19 cellular contexts compared by ENCODE assay signal in genomic region chr10:74969530-74969929, GRCh38.
"Had no signal": no experiment of that assay in that cellular context is flagged by ENCODE, and none has a peak within 500 bp of the region (broad histone marks: within the 10 kb centered on the region; RNA-seq: fewer than 3 reads in every experiment).

No MANE protein-coding gene starts in this region.

- DNase-seq: activated CD4-positive, alpha-beta T cell treated with anti-CD3 and anti-CD28 coated beads, Interleukin-2, amount 50 U/mL, for 1 hour; activated naive CD4-positive, alpha-beta T cell treated with anti-CD3 and anti-CD28 coated beads, Interleukin-2, amount 10 ng/mL, durations not matched to agents 7 days and 5 days; amygdala; body of pancreas; caudate nucleus; effector CD4-positive, alpha-beta T cell; foreskin fibroblast; hippocampal formation; kidney; left lung; mammary epithelial cell; mucosa of descending colon; nephron progenitor cell; occipital lobe; stimulated activated CD4-positive, alpha-beta T cell treated with anti-CD3 and anti-CD28 coated beads, Interleukin-2, amount 100 ng/mL, for 48 hours; stimulated activated naive B cell treated with anti-CD40 and anti-IgM and Interleukin-4, amounts not matched to agents 10 μg/mL and 1 μg/mL and 100 μg/mL, for 72 hours had no signal

- H3K36me3 ChIP-seq: left lung, right atrium auricular region had no signal

- H3K9me3 Mint-ChIP-seq: T-helper 1 cell treated with Interleukin-12 subunit alpha and Interleukin-12 subunit beta and Interleukin-4 antibody, amounts not matched to agents 30 μg/mL and 1 μg/mL, for 36 hours had no signal

- H3K27me3 ChIP-seq: body of pancreas, left lung, right atrium auricular region had no signal

- H3K27ac Mint-ChIP-seq: activated naive CD4-positive, alpha-beta T cell treated with anti-CD3 and anti-CD28 coated beads, Interleukin-2, amount 10 ng/mL, durations not matched to agents 7 days and 5 days; stimulated activated naive B cell treated with anti-CD40 and anti-IgM and Interleukin-4, amounts not matched to agents 10 μg/mL and 1 μg/mL and 100 μg/mL, for 72 hours; T-helper 1 cell treated with Interleukin-12 subunit alpha and Interleukin-12 subunit beta and Interleukin-4 antibody, amounts not matched to agents 30 μg/mL and 1 μg/mL, for 36 hours; type B pancreatic cell had no signal

- H3K9me3 ChIP-seq: body of pancreas, left lung, mucosa of descending colon, right atrium auricular region had no signal

- H3K4me3 Mint-ChIP-seq: activated naive CD4-positive, alpha-beta T cell treated with anti-CD3 and anti-CD28 coated beads, Interleukin-2, amount 10 ng/mL, durations not matched to agents 7 days and 5 days; nephron progenitor cell; stimulated activated naive B cell treated with anti-CD40 and anti-IgM and Interleukin-4, amounts not matched to agents 10 μg/mL and 1 μg/mL and 100 μg/mL, for 72 hours; T-helper 1 cell treated with Interleukin-12 subunit alpha and Interleukin-12 subunit beta and Interleukin-4 antibody, amounts not matched to agents 30 μg/mL and 1 μg/mL, for 36 hours; type B pancreatic cell had no signal

- H3K27me3 Mint-ChIP-seq: activated naive CD4-positive, alpha-beta T cell treated with anti-CD3 and anti-CD28 coated beads, Interleukin-2, amount 10 ng/mL, durations not matched to agents 7 days and 5 days; stimulated activated naive B cell treated with anti-CD40 and anti-IgM and Interleukin-4, amounts not matched to agents 10 μg/mL and 1 μg/mL and 100 μg/mL, for 72 hours; type B pancreatic cell had no signal

- ATAC-seq: body of pancreas; left lung; stimulated activated naive B cell treated with anti-CD40 and anti-IgM and Interleukin-4, amounts not matched to agents 10 μg/mL and 1 μg/mL and 100 μg/mL, for 72 hours had no signal

- H3K4me3 ChIP-seq: body of pancreas, left lung, mucosa of descending colon, right atrium auricular region had no signal

- H3K27ac ChIP-seq: left lung, right atrium auricular region had no signal
